9 cellular contexts compared by ENCODE assay signal in genomic region chr2:36672199-36672598, GRCh38. TPM values are rescaled to one million over a fixed set of nuclear protein-coding genes. Genes with fewer than 3 reads are reported as not detected.
DNase-seq lines count a peak whose midpoint lies in the region; ATAC-seq and TF ChIP-seq lines count a peak whose summit lies in the region.
"Had no signal": no experiment of that assay in that cellular context is flagged by ENCODE, and none has a peak within 500 bp of the region (broad histone marks: within the 10 kb centered on the region; RNA-seq: fewer than 3 reads in every experiment).

No MANE protein-coding gene starts in this region.

- no peaks in the 10 kb centered on the region for H3K9me2 ChIP-seq in MM.1S (replicated peaks; ENCODE audit: insufficient read depth, low read length)

- H3K4me1 Mint-ChIP-seq in chondrocyte (ENCODE audit: low read depth) = no peaks in the 10 kb centered on the region
- peaks cover 6% of the 10 kb centered on the region for H3K4me1 Mint-ChIP-seq in nephron progenitor cell

- H3K36me3 ChIP-seq in MM.1S (replicated peaks; ENCODE audit: insufficient read depth, low read length) = no peaks in the 10 kb centered on the region

- no peak overlapping the region for H2AFZ ChIP-seq in MM.1S (ENCODE audit: low read length)

- ATAC-seq in GM21825 (IDR thresholded peaks at IDR 0.05; ENCODE audit: unreplicated experiment) (no peak), GM18511 (IDR thresholded peaks at IDR 0.05; ENCODE audit: unreplicated experiment) (no peak)

- TF ChIP-seq CTCF in MM.1S (IDR thresholded peaks at IDR 0.05; ENCODE audit: low read length) = peak; percentile 33
- TF ChIP-seq CTCF in chondrocyte (IDR thresholded peaks at IDR 0.05) = peak; percentile 88
- TF ChIP-seq CTCF in nephron progenitor cell (IDR thresholded peaks at IDR 0.05) = peak; percentile 58

- H3F3A ChIP-seq in MM.1S (ENCODE audit: insufficient read depth, low read length) = 0 out of 2 replicates have a peak, but pooled peaks cover 2% of the 10 kb centered on the region

- no peaks in the 10 kb centered on the region for H3K79me2 ChIP-seq in MM.1S (ENCODE audit: low read length)

- no peak overlapping the region for H3K4me3 ChIP-seq in MM.1S (ENCODE audit: low read length)

- H3K27ac ChIP-seq in MM.1S (ENCODE audit: low read length) = no peak overlapping the region

- H3K9me3 ChIP-seq in MM.1S (replicated peaks; ENCODE audit: insufficient read depth, low read length) = no peaks in the 10 kb centered on the region

- DNase-seq in GM03348 (ENCODE audit: low spot score) (peak; percentile 29), MM.1S (peak; percentile 33), chondrocyte (ENCODE audit: low spot score) (no peak), nephron progenitor cell (no peak), NCI-H1436 treated with DMSO at 0.1 percent for 48 hours (lab: John Stamatoyannopoulos, UW) (no peak)
- DNase-seq in activated naive CD4-positive, alpha-beta T cell treated with anti-CD3 and anti-CD28 coated beads, Interleukin-2, amount 50 U/mL, for 16 hours = no peak

- peaks cover 2% of the 10 kb centered on the region for H3K27me3 Mint-ChIP-seq in chondrocyte (ENCODE audit: low read depth)
- H3K27me3 Mint-ChIP-seq in nephron progenitor cell (ENCODE audit: low read depth, poor library complexity) = peaks cover 3% of the 10 kb centered on the region

- peaks cover 6% of the 10 kb centered on the region for H3K4me1 ChIP-seq in MM.1S (ENCODE audit: low read length)

- H3K27ac Mint-ChIP-seq in chondrocyte (ENCODE audit: unreplicated experiment) = no peak overlapping the region
- H3K27ac Mint-ChIP-seq in nephron progenitor cell = no peak overlapping the region

- H3K9me3 Mint-ChIP-seq in chondrocyte (ENCODE audit: low read depth) (no peaks in the 10 kb centered on the region), nephron progenitor cell (peaks cover 5% of the 10 kb centered on the region)

- H3K9ac ChIP-seq in MM.1S (ENCODE audit: low read length) = no peak overlapping the region

- H3K4me3 Mint-ChIP-seq in chondrocyte (ENCODE audit: unreplicated experiment) = no peak overlapping the region
- H3K4me3 Mint-ChIP-seq in nephron progenitor cell = no peak overlapping the region

- H3K4me2 ChIP-seq in MM.1S (ENCODE audit: low read depth, low read length) = no peak overlapping the region

- no peaks in the 10 kb centered on the region for H3K27me3 ChIP-seq in MM.1S (replicated peaks; ENCODE audit: insufficient read depth, low read length)

- H3K36me3 Mint-ChIP-seq in chondrocyte (ENCODE audit: low read depth) (no peaks in the 10 kb centered on the region), nephron progenitor cell (ENCODE audit: low read depth) (no peaks in the 10 kb centered on the region)

- H4K20me1 ChIP-seq in MM.1S (ENCODE audit: insufficient read depth, low read length) = no peaks in the 10 kb centered on the region

RNA-seq across cellular contexts. Expression of gene VIT, which starts 24.3 kb away (rescaled TPM):
- total RNA-seq in chondrocyte = 0.15 to 2.6 TPM in 2 of 3 replicates, not detected in the other
- total RNA-seq: T-helper 2 cell treated with Interferon-gamma antibody and Interleukin-4, amounts not matched to agents 100 ng/mL and 5 ng/mL, for 36 hours had no signal

Comparison
In these comparisons a context has a peak if more than half of its experiments do, and no peak if none do; other contexts are left out.
1. DNase-seq: peak in GM03348 (single experiment) and MM.1S (single experiment); none in chondrocyte (single experiment), nephron progenitor cell (single experiment), NCI-H1436 treated with DMSO at 0.1 percent for 48 hours (single experiment) and activated naive CD4-positive, alpha-beta T cell treated with anti-CD3 and anti-CD28 coated beads, Interleukin-2, amount 50 U/mL, for 16 hours (single experiment).
2. CTCF ChIP-seq: peak in every context shown above with its lines; median percentile 88 in chondrocyte; 58 in nephron progenitor cell; 33 in MM.1S.